In genomic region chr10:70169661-70170364, GRCh38 we compare ENCODE assay signal across 1 cellular context.
TF ChIP-seq lines count a peak whose summit lies in the region.

No MANE protein-coding gene starts in this region.

TF ChIP-seq in SK-N-SH, 30 proteins besides CTCF, POLR2A, EP300 and RAD21 (continued from another document):
- TF ChIP-seq, protein P1, sequence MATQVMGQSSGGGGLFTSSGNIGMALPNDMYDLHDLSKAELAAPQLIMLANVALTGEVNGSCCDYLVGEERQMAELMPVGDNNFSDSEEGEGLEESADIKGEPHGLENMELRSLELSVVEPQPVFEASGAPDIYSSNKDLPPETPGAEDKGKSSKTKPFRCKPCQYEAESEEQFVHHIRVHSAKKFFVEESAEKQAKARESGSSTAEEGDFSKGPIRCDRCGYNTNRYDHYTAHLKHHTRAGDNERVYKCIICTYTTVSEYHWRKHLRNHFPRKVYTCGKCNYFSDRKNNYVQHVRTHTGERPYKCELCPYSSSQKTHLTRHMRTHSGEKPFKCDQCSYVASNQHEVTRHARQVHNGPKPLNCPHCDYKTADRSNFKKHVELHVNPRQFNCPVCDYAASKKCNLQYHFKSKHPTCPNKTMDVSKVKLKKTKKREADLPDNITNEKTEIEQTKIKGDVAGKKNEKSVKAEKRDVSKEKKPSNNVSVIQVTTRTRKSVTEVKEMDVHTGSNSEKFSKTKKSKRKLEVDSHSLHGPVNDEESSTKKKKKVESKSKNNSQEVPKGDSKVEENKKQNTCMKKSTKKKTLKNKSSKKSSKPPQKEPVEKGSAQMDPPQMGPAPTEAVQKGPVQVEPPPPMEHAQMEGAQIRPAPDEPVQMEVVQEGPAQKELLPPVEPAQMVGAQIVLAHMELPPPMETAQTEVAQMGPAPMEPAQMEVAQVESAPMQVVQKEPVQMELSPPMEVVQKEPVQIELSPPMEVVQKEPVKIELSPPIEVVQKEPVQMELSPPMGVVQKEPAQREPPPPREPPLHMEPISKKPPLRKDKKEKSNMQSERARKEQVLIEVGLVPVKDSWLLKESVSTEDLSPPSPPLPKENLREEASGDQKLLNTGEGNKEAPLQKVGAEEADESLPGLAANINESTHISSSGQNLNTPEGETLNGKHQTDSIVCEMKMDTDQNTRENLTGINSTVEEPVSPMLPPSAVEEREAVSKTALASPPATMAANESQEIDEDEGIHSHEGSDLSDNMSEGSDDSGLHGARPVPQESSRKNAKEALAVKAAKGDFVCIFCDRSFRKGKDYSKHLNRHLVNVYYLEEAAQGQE (IDR thresholded peaks at IDR 0.05; ENCODE audit: low read depth, low read length), result no peak
- TF ChIP-seq GATA2 (CRISPR knock-in tag; IDR thresholded peaks at IDR 0.05), result no peak
